Comparison of ENCODE assay signal across 1 cellular context in the genomic region with DNA sequence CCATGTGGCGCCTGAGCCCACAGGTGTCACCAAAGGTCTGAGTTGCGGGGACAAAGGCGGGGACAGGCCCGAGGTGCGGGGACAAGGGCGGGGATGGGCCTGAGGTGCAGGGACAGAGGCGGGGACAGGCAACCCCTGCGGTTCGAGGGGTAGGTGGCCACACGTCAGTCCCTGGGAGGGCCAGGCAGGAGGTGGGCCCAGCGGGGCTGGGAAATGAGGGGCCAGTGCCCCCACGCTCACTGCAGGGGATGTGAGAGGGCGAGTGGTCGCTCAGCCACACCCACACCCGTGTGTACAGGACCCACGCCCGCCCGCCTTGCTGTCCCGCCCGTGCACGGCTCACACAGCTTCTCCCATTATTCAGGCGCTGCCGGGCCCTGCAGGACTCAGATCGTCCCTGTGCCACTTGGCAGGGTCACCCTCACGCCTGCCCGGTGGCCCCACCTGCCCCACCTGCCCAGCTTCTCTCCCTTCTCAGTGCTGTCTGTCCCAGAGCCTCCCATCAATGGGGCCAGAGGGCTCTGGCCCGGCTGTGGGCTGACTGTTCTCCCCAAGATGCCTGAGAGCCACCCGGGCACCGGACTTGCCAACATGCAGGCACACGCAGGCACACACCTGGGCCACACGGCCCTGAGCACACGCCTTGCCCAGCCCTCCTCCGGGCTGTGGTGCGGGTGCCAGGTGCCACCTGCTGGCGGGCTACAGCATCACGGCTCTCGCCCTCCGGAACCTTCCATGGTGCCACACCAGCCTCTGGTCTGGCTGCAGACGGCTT.
TF ChIP-seq lines count a peak whose summit lies in the region.

No MANE protein-coding gene starts in this region.

TF ChIP-seq in HepG2, 621 proteins besides CTCF, POLR2A, EP300 and RAD21 (continued from another document and continues in another):
- TF ChIP-seq, protein P1, sequence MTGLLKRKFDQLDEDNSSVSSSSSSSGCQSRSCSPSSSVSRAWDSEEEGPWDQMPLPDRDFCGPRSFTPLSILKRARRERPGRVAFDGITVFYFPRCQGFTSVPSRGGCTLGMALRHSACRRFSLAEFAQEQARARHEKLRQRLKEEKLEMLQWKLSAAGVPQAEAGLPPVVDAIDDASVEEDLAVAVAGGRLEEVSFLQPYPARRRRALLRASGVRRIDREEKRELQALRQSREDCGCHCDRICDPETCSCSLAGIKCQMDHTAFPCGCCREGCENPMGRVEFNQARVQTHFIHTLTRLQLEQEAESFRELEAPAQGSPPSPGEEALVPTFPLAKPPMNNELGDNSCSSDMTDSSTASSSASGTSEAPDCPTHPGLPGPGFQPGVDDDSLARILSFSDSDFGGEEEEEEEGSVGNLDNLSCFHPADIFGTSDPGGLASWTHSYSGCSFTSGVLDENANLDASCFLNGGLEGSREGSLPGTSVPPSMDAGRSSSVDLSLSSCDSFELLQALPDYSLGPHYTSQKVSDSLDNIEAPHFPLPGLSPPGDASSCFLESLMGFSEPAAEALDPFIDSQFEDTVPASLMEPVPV (CRISPR knock-in tag; IDR thresholded peaks at IDR 0.05), result no peak; the same call in 1 of the 2 replicates
- TF ChIP-seq, protein P2, sequence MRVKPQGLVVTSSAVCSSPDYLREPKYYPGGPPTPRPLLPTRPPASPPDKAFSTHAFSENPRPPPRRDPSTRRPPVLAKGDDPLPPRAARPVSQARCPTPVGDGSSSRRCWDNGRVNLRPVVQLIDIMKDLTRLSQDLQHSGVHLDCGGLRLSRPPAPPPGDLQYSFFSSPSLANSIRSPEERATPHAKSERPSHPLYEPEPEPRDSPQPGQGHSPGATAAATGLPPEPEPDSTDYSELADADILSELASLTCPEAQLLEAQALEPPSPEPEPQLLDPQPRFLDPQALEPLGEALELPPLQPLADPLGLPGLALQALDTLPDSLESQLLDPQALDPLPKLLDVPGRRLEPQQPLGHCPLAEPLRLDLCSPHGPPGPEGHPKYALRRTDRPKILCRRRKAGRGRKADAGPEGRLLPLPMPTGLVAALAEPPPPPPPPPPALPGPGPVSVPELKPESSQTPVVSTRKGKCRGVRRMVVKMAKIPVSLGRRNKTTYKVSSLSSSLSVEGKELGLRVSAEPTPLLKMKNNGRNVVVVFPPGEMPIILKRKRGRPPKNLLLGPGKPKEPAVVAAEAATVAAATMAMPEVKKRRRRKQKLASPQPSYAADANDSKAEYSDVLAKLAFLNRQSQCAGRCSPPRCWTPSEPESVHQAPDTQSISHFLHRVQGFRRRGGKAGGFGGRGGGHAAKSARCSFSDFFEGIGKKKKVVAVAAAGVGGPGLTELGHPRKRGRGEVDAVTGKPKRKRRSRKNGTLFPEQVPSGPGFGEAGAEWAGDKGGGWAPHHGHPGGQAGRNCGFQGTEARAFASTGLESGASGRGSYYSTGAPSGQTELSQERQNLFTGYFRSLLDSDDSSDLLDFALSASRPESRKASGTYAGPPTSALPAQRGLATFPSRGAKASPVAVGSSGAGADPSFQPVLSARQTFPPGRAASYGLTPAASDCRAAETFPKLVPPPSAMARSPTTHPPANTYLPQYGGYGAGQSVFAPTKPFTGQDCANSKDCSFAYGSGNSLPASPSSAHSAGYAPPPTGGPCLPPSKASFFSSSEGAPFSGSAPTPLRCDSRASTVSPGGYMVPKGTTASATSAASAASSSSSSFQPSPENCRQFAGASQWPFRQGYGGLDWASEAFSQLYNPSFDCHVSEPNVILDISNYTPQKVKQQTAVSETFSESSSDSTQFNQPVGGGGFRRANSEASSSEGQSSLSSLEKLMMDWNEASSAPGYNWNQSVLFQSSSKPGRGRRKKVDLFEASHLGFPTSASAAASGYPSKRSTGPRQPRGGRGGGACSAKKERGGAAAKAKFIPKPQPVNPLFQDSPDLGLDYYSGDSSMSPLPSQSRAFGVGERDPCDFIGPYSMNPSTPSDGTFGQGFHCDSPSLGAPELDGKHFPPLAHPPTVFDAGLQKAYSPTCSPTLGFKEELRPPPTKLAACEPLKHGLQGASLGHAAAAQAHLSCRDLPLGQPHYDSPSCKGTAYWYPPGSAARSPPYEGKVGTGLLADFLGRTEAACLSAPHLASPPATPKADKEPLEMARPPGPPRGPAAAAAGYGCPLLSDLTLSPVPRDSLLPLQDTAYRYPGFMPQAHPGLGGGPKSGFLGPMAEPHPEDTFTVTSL (CRISPR knock-in tag; IDR thresholded peaks at IDR 0.05; ENCODE audit: borderline replicate concordance), result no peak
- TF ChIP-seq EZH2 (conservative IDR thresholded peaks at IDR 0.05; ENCODE audit: low read depth, low read length), result no peak
- TF ChIP-seq ZNF775 (CRISPR knock-in tag; IDR thresholded peaks at IDR 0.05; ENCODE audit: borderline replicate concordance), result no peak
- TF ChIP-seq, protein P3, sequence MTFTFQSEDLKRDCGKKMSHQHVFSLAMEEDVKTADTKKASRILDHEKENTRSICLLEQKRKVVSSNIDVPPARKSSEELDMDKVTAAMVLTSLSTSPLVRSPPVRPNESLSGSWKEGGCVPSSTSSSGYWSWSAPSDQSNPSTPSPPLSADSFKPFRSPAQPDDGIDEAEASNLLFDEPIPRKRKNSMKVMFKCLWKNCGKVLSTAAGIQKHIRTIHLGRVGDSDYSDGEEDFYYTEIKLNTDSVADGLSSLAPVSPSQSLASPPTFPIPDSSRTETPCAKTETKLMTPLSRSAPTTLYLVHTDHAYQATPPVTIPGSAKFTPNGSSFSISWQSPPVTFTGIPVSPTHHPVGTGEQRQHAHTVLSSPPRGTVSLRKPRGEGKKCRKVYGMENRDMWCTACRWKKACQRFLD (CRISPR knock-in tag; IDR thresholded peaks at IDR 0.05; ENCODE audit: borderline replicate concordance), result no peak
- no peak for TF ChIP-seq ZSCAN21 (CRISPR knock-in tag; IDR thresholded peaks at IDR 0.05; ENCODE audit: borderline replicate concordance)
- TF ChIP-seq, protein P4, sequence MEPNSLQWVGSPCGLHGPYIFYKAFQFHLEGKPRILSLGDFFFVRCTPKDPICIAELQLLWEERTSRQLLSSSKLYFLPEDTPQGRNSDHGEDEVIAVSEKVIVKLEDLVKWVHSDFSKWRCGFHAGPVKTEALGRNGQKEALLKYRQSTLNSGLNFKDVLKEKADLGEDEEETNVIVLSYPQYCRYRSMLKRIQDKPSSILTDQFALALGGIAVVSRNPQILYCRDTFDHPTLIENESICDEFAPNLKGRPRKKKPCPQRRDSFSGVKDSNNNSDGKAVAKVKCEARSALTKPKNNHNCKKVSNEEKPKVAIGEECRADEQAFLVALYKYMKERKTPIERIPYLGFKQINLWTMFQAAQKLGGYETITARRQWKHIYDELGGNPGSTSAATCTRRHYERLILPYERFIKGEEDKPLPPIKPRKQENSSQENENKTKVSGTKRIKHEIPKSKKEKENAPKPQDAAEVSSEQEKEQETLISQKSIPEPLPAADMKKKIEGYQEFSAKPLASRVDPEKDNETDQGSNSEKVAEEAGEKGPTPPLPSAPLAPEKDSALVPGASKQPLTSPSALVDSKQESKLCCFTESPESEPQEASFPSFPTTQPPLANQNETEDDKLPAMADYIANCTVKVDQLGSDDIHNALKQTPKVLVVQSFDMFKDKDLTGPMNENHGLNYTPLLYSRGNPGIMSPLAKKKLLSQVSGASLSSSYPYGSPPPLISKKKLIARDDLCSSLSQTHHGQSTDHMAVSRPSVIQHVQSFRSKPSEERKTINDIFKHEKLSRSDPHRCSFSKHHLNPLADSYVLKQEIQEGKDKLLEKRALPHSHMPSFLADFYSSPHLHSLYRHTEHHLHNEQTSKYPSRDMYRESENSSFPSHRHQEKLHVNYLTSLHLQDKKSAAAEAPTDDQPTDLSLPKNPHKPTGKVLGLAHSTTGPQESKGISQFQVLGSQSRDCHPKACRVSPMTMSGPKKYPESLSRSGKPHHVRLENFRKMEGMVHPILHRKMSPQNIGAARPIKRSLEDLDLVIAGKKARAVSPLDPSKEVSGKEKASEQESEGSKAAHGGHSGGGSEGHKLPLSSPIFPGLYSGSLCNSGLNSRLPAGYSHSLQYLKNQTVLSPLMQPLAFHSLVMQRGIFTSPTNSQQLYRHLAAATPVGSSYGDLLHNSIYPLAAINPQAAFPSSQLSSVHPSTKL (CRISPR knock-in tag; IDR thresholded peaks at IDR 0.05), result no peak; the same call in 1 of the 2 replicates
- TF ChIP-seq, protein P5, sequence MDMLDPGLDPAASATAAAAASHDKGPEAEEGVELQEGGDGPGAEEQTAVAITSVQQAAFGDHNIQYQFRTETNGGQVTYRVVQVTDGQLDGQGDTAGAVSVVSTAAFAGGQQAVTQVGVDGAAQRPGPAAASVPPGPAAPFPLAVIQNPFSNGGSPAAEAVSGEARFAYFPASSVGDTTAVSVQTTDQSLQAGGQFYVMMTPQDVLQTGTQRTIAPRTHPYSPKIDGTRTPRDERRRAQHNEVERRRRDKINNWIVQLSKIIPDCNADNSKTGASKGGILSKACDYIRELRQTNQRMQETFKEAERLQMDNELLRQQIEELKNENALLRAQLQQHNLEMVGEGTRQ (IDR thresholded peaks at IDR 0.05; ENCODE audit: low read depth, low read length), result no peak
- TF ChIP-seq, protein P5 (CRISPR knock-in tag; IDR thresholded peaks at IDR 0.05; ENCODE audit: borderline replicate concordance), result no peak
- TF ChIP-seq ZNF83 (CRISPR knock-in tag; IDR thresholded peaks at IDR 0.05; ENCODE audit: borderline replicate concordance), result no peak
- no peak for TF ChIP-seq ISX (CRISPR knock-in tag; conservative IDR thresholded peaks at IDR 0.05)
- TF ChIP-seq, protein P6, sequence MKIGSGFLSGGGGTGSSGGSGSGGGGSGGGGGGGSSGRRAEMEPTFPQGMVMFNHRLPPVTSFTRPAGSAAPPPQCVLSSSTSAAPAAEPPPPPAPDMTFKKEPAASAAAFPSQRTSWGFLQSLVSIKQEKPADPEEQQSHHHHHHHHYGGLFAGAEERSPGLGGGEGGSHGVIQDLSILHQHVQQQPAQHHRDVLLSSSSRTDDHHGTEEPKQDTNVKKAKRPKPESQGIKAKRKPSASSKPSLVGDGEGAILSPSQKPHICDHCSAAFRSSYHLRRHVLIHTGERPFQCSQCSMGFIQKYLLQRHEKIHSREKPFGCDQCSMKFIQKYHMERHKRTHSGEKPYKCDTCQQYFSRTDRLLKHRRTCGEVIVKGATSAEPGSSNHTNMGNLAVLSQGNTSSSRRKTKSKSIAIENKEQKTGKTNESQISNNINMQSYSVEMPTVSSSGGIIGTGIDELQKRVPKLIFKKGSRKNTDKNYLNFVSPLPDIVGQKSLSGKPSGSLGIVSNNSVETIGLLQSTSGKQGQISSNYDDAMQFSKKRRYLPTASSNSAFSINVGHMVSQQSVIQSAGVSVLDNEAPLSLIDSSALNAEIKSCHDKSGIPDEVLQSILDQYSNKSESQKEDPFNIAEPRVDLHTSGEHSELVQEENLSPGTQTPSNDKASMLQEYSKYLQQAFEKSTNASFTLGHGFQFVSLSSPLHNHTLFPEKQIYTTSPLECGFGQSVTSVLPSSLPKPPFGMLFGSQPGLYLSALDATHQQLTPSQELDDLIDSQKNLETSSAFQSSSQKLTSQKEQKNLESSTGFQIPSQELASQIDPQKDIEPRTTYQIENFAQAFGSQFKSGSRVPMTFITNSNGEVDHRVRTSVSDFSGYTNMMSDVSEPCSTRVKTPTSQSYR (CRISPR knock-in tag; IDR thresholded peaks at IDR 0.05; ENCODE audit: borderline replicate concordance), result no peak
- TF ChIP-seq CHD2 (IDR thresholded peaks at IDR 0.05; ENCODE audit: low read depth, low read length), result no peak
- TF ChIP-seq, protein P7, sequence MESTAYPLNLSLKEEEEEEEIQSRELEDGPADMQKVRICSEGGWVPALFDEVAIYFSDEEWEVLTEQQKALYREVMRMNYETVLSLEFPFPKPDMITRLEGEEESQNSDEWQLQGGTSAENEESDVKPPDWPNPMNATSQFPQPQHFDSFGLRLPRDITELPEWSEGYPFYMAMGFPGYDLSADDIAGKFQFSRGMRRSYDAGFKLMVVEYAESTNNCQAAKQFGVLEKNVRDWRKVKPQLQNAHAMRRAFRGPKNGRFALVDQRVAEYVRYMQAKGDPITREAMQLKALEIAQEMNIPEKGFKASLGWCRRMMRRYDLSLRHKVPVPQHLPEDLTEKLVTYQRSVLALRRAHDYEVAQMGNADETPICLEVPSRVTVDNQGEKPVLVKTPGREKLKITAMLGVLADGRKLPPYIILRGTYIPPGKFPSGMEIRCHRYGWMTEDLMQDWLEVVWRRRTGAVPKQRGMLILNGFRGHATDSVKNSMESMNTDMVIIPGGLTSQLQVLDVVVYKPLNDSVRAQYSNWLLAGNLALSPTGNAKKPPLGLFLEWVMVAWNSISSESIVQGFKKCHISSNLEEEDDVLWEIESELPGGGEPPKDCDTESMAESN (CRISPR knock-in tag; conservative IDR thresholded peaks at IDR 0.05), result no peak
- TF ChIP-seq, protein P8, sequence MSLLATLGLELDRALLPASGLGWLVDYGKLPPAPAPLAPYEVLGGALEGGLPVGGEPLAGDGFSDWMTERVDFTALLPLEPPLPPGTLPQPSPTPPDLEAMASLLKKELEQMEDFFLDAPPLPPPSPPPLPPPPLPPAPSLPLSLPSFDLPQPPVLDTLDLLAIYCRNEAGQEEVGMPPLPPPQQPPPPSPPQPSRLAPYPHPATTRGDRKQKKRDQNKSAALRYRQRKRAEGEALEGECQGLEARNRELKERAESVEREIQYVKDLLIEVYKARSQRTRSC (CRISPR knock-in tag; IDR thresholded peaks at IDR 0.05; ENCODE audit: low read depth), result no peak
- TF ChIP-seq NCOA2 (CRISPR knock-in tag; IDR thresholded peaks at IDR 0.05), result no peak
- TF ChIP-seq, protein P9, sequence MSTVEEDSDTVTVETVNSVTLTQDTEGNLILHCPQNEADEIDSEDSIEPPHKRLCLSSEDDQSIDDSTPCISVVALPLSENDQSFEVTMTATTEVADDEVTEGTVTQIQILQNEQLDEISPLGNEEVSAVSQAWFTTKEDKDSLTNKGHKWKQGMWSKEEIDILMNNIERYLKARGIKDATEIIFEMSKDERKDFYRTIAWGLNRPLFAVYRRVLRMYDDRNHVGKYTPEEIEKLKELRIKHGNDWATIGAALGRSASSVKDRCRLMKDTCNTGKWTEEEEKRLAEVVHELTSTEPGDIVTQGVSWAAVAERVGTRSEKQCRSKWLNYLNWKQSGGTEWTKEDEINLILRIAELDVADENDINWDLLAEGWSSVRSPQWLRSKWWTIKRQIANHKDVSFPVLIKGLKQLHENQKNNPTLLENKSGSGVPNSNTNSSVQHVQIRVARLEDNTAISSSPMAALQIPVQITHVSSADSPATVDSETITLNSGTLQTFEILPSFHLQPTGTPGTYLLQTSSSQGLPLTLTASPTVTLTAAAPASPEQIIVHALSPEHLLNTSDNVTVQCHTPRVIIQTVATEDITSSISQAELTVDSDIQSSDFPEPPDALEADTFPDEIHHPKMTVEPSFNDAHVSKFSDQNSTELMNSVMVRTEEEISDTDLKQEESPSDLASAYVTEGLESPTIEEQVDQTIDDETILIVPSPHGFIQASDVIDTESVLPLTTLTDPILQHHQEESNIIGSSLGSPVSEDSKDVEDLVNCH (CRISPR knock-in tag; IDR thresholded peaks at IDR 0.05), result no peak
- TF ChIP-seq SOX6 (IDR thresholded peaks at IDR 0.05), result no peak
- no peak for TF ChIP-seq SOX6 (CRISPR knock-in tag; IDR thresholded peaks at IDR 0.05)
- TF ChIP-seq MAFF (IDR thresholded peaks at IDR 0.05; ENCODE audit: low read depth, low read length), result no peak
